ENCODE assay signal across 16 cellular contexts in the genomic region with DNA sequence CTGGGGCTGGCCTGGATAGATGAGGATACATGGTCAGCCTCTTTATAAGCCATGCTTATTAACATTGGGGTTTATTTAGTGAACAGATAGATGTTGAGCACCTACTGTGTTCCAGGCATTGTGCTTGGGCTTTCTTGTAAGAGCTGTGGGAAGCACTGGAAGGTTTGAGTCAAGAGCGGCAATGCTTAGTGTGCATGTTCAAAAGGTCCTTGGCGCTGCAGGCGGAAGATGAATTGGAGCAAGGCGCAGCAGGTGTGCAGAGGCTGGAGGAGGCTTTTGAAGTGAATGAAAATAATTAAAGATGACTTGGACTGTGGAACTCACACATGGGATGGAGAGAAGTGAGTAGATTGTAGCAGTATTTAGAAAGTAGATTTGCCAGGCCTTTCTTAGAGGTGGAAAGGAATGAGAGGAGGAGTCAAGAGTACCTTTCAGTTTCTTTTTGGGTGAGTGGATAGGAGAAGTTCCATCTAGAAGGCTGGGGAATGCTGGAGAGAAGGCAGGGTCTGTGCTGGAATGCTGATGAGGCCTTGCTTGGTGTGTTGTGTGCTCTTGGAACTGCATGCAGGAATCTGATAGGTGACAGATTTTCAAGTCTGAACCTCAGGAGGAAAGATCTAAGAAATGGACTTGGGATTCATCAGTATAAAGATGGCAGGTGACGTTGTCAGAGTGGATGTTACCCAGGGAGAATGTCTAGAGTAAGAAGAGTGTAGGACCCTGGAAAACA. TPM values are rescaled to one million over a fixed set of nuclear protein-coding genes. Genes with fewer than 3 reads are reported as not detected.
DNase-seq lines count a peak whose midpoint lies in the region; ATAC-seq, FAIRE-seq and TF ChIP-seq lines count a peak whose summit lies in the region.
"Had no signal": no experiment of that assay in that cellular context is flagged by ENCODE, and none has a peak within 500 bp of the region (broad histone marks: within the 10 kb centered on the region; RNA-seq: fewer than 3 reads in every experiment).

No MANE protein-coding gene starts in this region.

- no peak overlapping the region for H3K56ac ChIP-seq in H9 (ENCODE audit: insufficient read length, low read depth, low read length)

- H3K36me3 ChIP-seq in astrocyte (ENCODE audit: insufficient read depth, low read length) (no peaks in the 10 kb centered on the region), SJCRH30 (no peaks in the 10 kb centered on the region)
- no peaks in the 10 kb centered on the region for H3K36me3 ChIP-seq in naive thymus-derived CD4-positive, alpha-beta T cell (ENCODE audit: control insufficient read depth in 2 of 3, insufficient read depth in 3 of 3, low read length in 3 of 3)
- H3K36me3 ChIP-seq: Peyer's patch had no signal

- H3K79me2 ChIP-seq in H9 (ENCODE audit: insufficient read depth, low read length) = peaks cover 47% of the 10 kb centered on the region; the same call in 1 of the 2 replicates
- H3K79me2 ChIP-seq in astrocyte (ENCODE audit: insufficient read depth, low read length) = peaks cover 100% of the 10 kb centered on the region

- peaks cover 5% of the 10 kb centered on the region for H3K79me1 ChIP-seq in H9 (ENCODE audit: insufficient read depth, low read depth, low read length, poor library complexity, severe bottlenecking)

- POLR2A ChIA-PET in naive thymus-derived CD4-positive, alpha-beta T cell (lab: Charles Lee) = interaction anchor here (1.1 to 1.2 kb wide), 2 partner anchors 13 to 15 kb away, joined by 3 read pairs; no protein-coding TSS in a partner anchor

- no peak for ATAC-seq in naive thymus-derived CD4-positive, alpha-beta T cell
- ATAC-seq in HG03457 (IDR thresholded peaks at IDR 0.05; ENCODE audit: unreplicated experiment) (no peak), GM18873 (IDR thresholded peaks at IDR 0.05; ENCODE audit: low FRiP score, unreplicated experiment) (no peak)

- H3K4me2 ChIP-seq in H9 (ENCODE audit: insufficient read depth, insufficient read length, low read length) = no peak overlapping the region
- H3K4me2 ChIP-seq in astrocyte (ENCODE audit: low read length) = no peak overlapping the region

- no peak for TF ChIP-seq CTCF in H9 (conservative IDR thresholded peaks at IDR 0.05)
- TF ChIP-seq CTCF in astrocyte (IDR thresholded peaks at IDR 0.05; ENCODE audit: insufficient read depth, low read depth, low read length) = no peak

- H3K4ac ChIP-seq in H9 (ENCODE audit: low read depth, low read length) = no peak overlapping the region

- no peaks in the 10 kb centered on the region for H3K27me3 Mint-ChIP-seq in T-helper 1 cell treated with Interleukin-12 subunit alpha and Interleukin-12 subunit beta and Interleukin-4 antibody, amounts not matched to agents 30 μg/mL and 1 μg/mL, for 36 hours (ENCODE audit: low read depth)
- H3K27me3 Mint-ChIP-seq in H9 (ENCODE audit: low read depth) (no peaks in the 10 kb centered on the region), astrocyte (ENCODE audit: low read depth, unreplicated experiment) (no peaks in the 10 kb centered on the region)
- no peaks in the 10 kb centered on the region for H3K27me3 Mint-ChIP-seq in naive thymus-derived CD4-positive, alpha-beta T cell

- no peak overlapping the region for H3K23ac ChIP-seq in H9 (ENCODE audit: insufficient read length, low read depth, low read length)

- no peak overlapping the region for H3K27ac ChIP-seq in H9 (ENCODE audit: insufficient read length, low read depth, low read length)
- no peak overlapping the region for H3K27ac ChIP-seq in astrocyte (ENCODE audit: low read depth, low read length)
- H3K27ac ChIP-seq in naive thymus-derived CD4-positive, alpha-beta T cell (ENCODE audit: low read depth, low read length) = no peak overlapping the region
- H3K27ac ChIP-seq in SJCRH30 = no peak overlapping the region
- H3K27ac ChIP-seq: Peyer's patch had no signal

- H2BK5ac ChIP-seq in H9 (ENCODE audit: insufficient read length, low read length) = no peak overlapping the region

- DNase-seq in T-helper 1 cell (no peak), H9 (no peak), astrocyte (ENCODE audit: low read depth) (no peak), SJCRH30 (no peak)
- no peak for DNase-seq in naive thymus-derived CD4-positive, alpha-beta T cell
- DNase-seq: anterior cingulate cortex, C1 segment of cervical spinal cord, cortex of kidney, H7, NCI-H2081, NCI-H748 treated with DMSO at 0.1 percent for 48 hours, Peyer's patch, SW 1271 had no signal

- H4K5ac ChIP-seq in H9 (ENCODE audit: insufficient read length, low read depth, low read length) = no peak overlapping the region

- peaks cover 24% of the 10 kb centered on the region for H3K36me3 Mint-ChIP-seq in T-helper 1 cell treated with Interleukin-12 subunit alpha and Interleukin-12 subunit beta and Interleukin-4 antibody, amounts not matched to agents 30 μg/mL and 1 μg/mL, for 36 hours (ENCODE audit: low read depth)
- peaks cover 12 to 15% (median 12%) of the 10 kb centered on the region in 3 experiments for H3K36me3 Mint-ChIP-seq in H9 (ENCODE audit: insufficient read depth in 1 of 3, low read depth in 3 of 3)
- H3K36me3 Mint-ChIP-seq in astrocyte (ENCODE audit: low read depth, unreplicated experiment) = peaks cover 10% of the 10 kb centered on the region
- H3K36me3 Mint-ChIP-seq in naive thymus-derived CD4-positive, alpha-beta T cell = peaks cover 10 to 34% (median 24%) of the 10 kb centered on the region in 5 donors

- H3K14ac ChIP-seq in H9 (ENCODE audit: insufficient read depth, low read length) = peak overlapping the region; percentile 90; the same call in 1 of the 2 replicates

- H3K4me1 ChIP-seq in H9 (ENCODE audit: insufficient read depth, low read length) (peaks cover 17% of the 10 kb centered on the region), astrocyte (ENCODE audit: insufficient read depth, low read length) (peaks cover 6% of the 10 kb centered on the region), SJCRH30 (peaks cover 10% of the 10 kb centered on the region; the same call in 1 of the 2 replicates)
- H3K4me1 ChIP-seq in naive thymus-derived CD4-positive, alpha-beta T cell (ENCODE audit: control insufficient read depth in 2 of 2, insufficient read depth in 2 of 2, low read length in 2 of 2) = peaks cover 0 to 20% of the 10 kb centered on the region in 2 donors

- no peak overlapping the region for H2AFZ ChIP-seq in H9 (ENCODE audit: low read length)
- no peak overlapping the region for H2AFZ ChIP-seq in astrocyte (ENCODE audit: low read depth, low read length)

- no peak overlapping the region for H2BK12ac ChIP-seq in H9 (ENCODE audit: insufficient read length, low read depth, low read length)

- H3K18ac ChIP-seq in H9 (ENCODE audit: insufficient read length, low read depth, low read length) = no peak overlapping the region

- FAIRE-seq in astrocyte (lab: Jason Lieb, UNC) = no peak

- no peak overlapping the region for H4K8ac ChIP-seq in H9 (replicated peaks; ENCODE audit: insufficient read length, low read depth, low read length)

- H3K27ac Mint-ChIP-seq in T-helper 1 cell treated with Interleukin-12 subunit alpha and Interleukin-12 subunit beta and Interleukin-4 antibody, amounts not matched to agents 30 μg/mL and 1 μg/mL, for 36 hours = peak overlapping the region; percentile 64
- H3K27ac Mint-ChIP-seq in H9 (peak overlapping the region in 2 of 3 experiments; percentile 12 to 15; a peak in 4 of 7 replicates), astrocyte (ENCODE audit: unreplicated experiment) (no peak overlapping the region)
- H3K27ac Mint-ChIP-seq in naive thymus-derived CD4-positive, alpha-beta T cell = peak overlapping the region; percentile 0 to 72 (median 49)

- H3K4me3 ChIP-seq in astrocyte (ENCODE audit: insufficient read depth, low read depth, low read length) = no peak overlapping the region
- H3K4me3 ChIP-seq in naive thymus-derived CD4-positive, alpha-beta T cell (ENCODE audit: low read length) = no peak overlapping the region
- no peak overlapping the region for H3K4me3 ChIP-seq in SJCRH30
- H3K4me3 ChIP-seq: Peyer's patch had no signal

- peaks cover 27% of the 10 kb centered on the region for H3K4me1 Mint-ChIP-seq in T-helper 1 cell treated with Interleukin-12 subunit alpha and Interleukin-12 subunit beta and Interleukin-4 antibody, amounts not matched to agents 30 μg/mL and 1 μg/mL, for 36 hours (ENCODE audit: low read depth)
- H3K4me1 Mint-ChIP-seq in H9 (peaks cover 40 to 50% of the 10 kb centered on the region in 2 experiments), astrocyte (ENCODE audit: low read depth, unreplicated experiment) (peaks cover 49% of the 10 kb centered on the region)
- peaks cover 31 to 74% (median 55%) of the 10 kb centered on the region in 7 donors for H3K4me1 Mint-ChIP-seq in naive thymus-derived CD4-positive, alpha-beta T cell

- CTCF ChIA-PET in naive thymus-derived CD4-positive, alpha-beta T cell (lab: Charles Lee) = interaction anchor here (0.9 kb wide), 1 partner anchor 24 kb away, joined by 3 read pairs; no protein-coding TSS in a partner anchor

- H2BK120ac ChIP-seq in H9 (ENCODE audit: low read depth, low read length, poor library complexity, severe bottlenecking) = no peak overlapping the region

- no peak overlapping the region for H2BK20ac ChIP-seq in H9 (ENCODE audit: low read depth, low read length, poor library complexity, severe bottlenecking)

- H3K9ac ChIP-seq in H9 (ENCODE audit: extremely low read depth, insufficient read length, low read length) (no peak overlapping the region), astrocyte (ENCODE audit: low read length) (no peak overlapping the region)

- intact Hi-C loops in naive thymus-derived CD4-positive, alpha-beta T cell (cut with micrococcal nuclease) = no loop called here

- peak overlapping the region; percentile 66 for H3K4me3 Mint-ChIP-seq in T-helper 1 cell treated with Interleukin-12 subunit alpha and Interleukin-12 subunit beta and Interleukin-4 antibody, amounts not matched to agents 30 μg/mL and 1 μg/mL, for 36 hours
- no peak overlapping the region for H3K4me3 Mint-ChIP-seq in H9
- peak overlapping the region; percentile 40 for H3K4me3 Mint-ChIP-seq in astrocyte (ENCODE audit: unreplicated experiment)
- peak overlapping the region; percentile 34 to 69 (median 52) for H3K4me3 Mint-ChIP-seq in naive thymus-derived CD4-positive, alpha-beta T cell

- peaks cover 12% of the 10 kb centered on the region for H3K9me3 Mint-ChIP-seq in T-helper 1 cell treated with Interleukin-12 subunit alpha and Interleukin-12 subunit beta and Interleukin-4 antibody, amounts not matched to agents 30 μg/mL and 1 μg/mL, for 36 hours
- H3K9me3 Mint-ChIP-seq in H9 = peaks cover 13 to 14% of the 10 kb centered on the region in 2 experiments; a peak in 4 of 5 replicates
- H3K9me3 Mint-ChIP-seq in astrocyte (ENCODE audit: unreplicated experiment) = peaks cover 6% of the 10 kb centered on the region
- peaks cover 0 to 45% (median 16%) of the 10 kb centered on the region in 11 donors for H3K9me3 Mint-ChIP-seq in naive thymus-derived CD4-positive, alpha-beta T cell

- H3T11ph ChIP-seq in H9 (ENCODE audit: low read length) = no peak overlapping the region

- H3K23me2 ChIP-seq in H9 (ENCODE audit: insufficient read length, low read depth, low read length, poor library complexity, severe bottlenecking) = no peaks in the 10 kb centered on the region

- no peak overlapping the region for H2AK5ac ChIP-seq in H9 (ENCODE audit: insufficient read length, low read length)

- H4K20me1 ChIP-seq in H9 (ENCODE audit: control insufficient read depth, insufficient read depth, insufficient read length) (no peaks in the 10 kb centered on the region), astrocyte (ENCODE audit: insufficient read depth, low read length) (peaks cover 95% of the 10 kb centered on the region)

- no CpG with 5 or more reads among the region's 5 CpGs for WGBS in H9 (ENCODE audit: extremely low coverage, insufficient read length, low lambda C conversion rate)

- H2BK15ac ChIP-seq in H9 (ENCODE audit: low read depth, low read length) = no peak overlapping the region

- H3K27me3 ChIP-seq in H9 (ENCODE audit: insufficient read depth, low read length) (no peaks in the 10 kb centered on the region), astrocyte (ENCODE audit: insufficient read depth, low read length) (no peaks in the 10 kb centered on the region), SJCRH30 (no peaks in the 10 kb centered on the region)
- H3K27me3 ChIP-seq in naive thymus-derived CD4-positive, alpha-beta T cell (ENCODE audit: control insufficient read depth in 2 of 2, insufficient read depth in 2 of 2, low read length in 2 of 2) = peaks cover 0 to 3% of the 10 kb centered on the region in 2 donors
- H3K27me3 ChIP-seq: Peyer's patch had no signal

- H4K91ac ChIP-seq in H9 (ENCODE audit: insufficient read length, low read depth, low read length) = peak overlapping the region; percentile 13

- H3K9me3 ChIP-seq in H9 (ENCODE audit: control insufficient read depth, low read depth, low read length) (no peaks in the 10 kb centered on the region), astrocyte (ENCODE audit: insufficient read depth, low read depth, low read length) (no peaks in the 10 kb centered on the region), SJCRH30 (replicated peaks) (peaks cover 12% of the 10 kb centered on the region)
- peaks cover 0 to 26% (median 0%) of the 10 kb centered on the region in 3 experiments for H3K9me3 ChIP-seq in naive thymus-derived CD4-positive, alpha-beta T cell (ENCODE audit: control insufficient read depth in 2 of 3, low read length in 3 of 3)
- H3K9me3 ChIP-seq: Peyer's patch had no signal

RNA-seq across cellular contexts. Expression of a gene that starts 26.4 kb away (rescaled TPM):
- total RNA-seq in H9 (2021) = 31.3 and 32.9 TPM in 2 replicates
- total RNA-seq in astrocyte = 34.8 and 36.0 TPM in 2 replicates
- 10 to 100 TPM; 13.4 to 39.2 (median 36.4) TPM for total RNA-seq in naive thymus-derived CD4-positive, alpha-beta T cell
- 10 to 100 TPM; 23.8 to 51.5 TPM for polyA plus RNA-seq in naive thymus-derived CD4-positive, alpha-beta T cell
- 28.0 and 29.2 TPM in 2 replicates for total RNA-seq in SJCRH30 (2014; rRNA removed; shearing (Covaris generic))

Comparison
In these comparisons a context has a peak if more than half of its experiments do, and no peak if none do; other contexts are left out.
1. H3K4me3 Mint-ChIP-seq: peak in T-helper 1 cell treated with Interleukin-12 subunit alpha and Interleukin-12 subunit beta and Interleukin-4 antibody, amounts not matched to agents 30 μg/mL and 1 μg/mL, for 36 hours (single experiment), astrocyte (single experiment) and naive thymus-derived CD4-positive, alpha-beta T cell (10 of 10); none in H9 (0 of 2).